8 cellular contexts compared by ENCODE assay signal in the genomic region with DNA sequence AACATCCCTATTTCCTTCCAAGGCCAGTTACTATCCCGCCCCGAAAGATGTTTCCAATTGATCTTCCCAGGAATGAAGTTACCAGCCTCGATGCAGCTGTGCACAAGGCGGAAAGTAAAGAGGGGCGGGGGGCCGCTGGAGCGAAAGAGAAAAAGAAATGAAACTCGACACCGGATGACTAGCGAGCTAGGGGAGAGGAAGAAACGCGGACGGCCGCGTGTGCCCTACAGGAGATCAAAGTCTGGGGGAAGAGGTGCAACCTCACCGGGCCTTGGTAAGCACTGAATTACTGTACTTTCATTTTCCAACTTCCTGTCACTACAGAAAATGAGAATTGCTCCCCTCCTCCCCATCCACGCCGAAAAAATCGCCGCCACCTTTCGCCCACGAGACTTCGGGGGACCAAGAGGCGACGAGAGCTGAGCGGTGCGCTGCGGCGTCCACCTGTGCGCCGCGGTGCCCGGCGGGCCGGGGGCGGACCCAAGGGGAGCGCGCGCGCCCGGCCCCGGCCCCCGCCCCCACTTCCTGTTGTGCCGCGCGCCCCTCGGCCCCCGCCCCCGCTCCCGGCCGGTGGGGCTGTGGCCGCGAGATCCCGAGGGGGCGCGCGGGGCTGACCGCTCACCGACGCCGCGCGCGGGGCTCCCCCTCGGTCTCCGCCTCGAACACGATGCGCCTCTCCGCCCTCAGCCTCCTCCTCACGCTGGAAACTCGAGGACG. TPM values are rescaled to one million over a fixed set of nuclear protein-coding genes. Genes with fewer than 3 reads are reported as not detected.
DNase-seq lines count a peak whose midpoint lies in the region; ATAC-seq and TF ChIP-seq lines count a peak whose summit lies in the region.

No MANE protein-coding gene starts in this region.

- ATAC-seq in GM18909 (IDR thresholded peaks at IDR 0.05; ENCODE audit: poor library complexity, unreplicated experiment), result peak; percentile 70
- ATAC-seq in HG03139 (IDR thresholded peaks at IDR 0.05; ENCODE audit: unreplicated experiment), result peak; percentile 50

- POLR2A ChIA-PET in AG04450 (lab: Yijun Ruan, JAX), result interaction anchor here (0.9 to 1.8 kb wide), 6 partner anchors 8 to 118 kb away, joined by 3 to 10 read pairs (median 4); no protein-coding TSS in a partner anchor

- intact Hi-C loops in spleen (cut with DNase I; ENCODE audit: low total_unique reads), result loop anchor here (5.0 kb wide), 2 partner anchors 39 to 104 kb away; no protein-coding TSS in a partner anchor

- H3K27me3 ChIP-seq in AG04450 (ENCODE audit: control insufficient read depth, insufficient read depth, low read length), result no peaks in the 10 kb centered on the region
- no peaks in the 10 kb centered on the region for H3K27me3 ChIP-seq in spleen (replicated peaks in 1 of 7)

- TF ChIP-seq POLR2A in spleen (IDR thresholded peaks at IDR 0.05), result no peak

- WGBS in spleen, 5 donors, result 0 to 1% (median 0%) methylated on average over 18 to 73 of the region's 73 CpGs

- DNase-seq in AG04450 (ENCODE audit: low read depth, low spot score) (peak; percentile 34), NCI-H2196 (lab: John Stamatoyannopoulos, UW; ENCODE audit: unreplicated experiment) (peak; percentile 78), T47D (ENCODE audit: low read depth in 1 of 2, low spot score in 1 of 2) (peak; percentile 49 to 85), iPS-NIHi7 (ENCODE audit: extremely low spot score) (peak; percentile 88), spleen (peak; percentile 94)

- H3K4me3 ChIP-seq in AG04450 (ENCODE audit: low read depth, low read length), result peak overlapping the region; percentile 79
- H3K4me3 ChIP-seq in spleen, result peak overlapping the region; percentile 48 to 81 (median 64)

- peak overlapping the region; percentile 97 for H3K27ac ChIP-seq in AG04450 (ENCODE audit: low read depth, low read length)
- H3K27ac ChIP-seq in VCaP, result peak overlapping the region; percentile 98
- H3K27ac ChIP-seq in spleen, result peak overlapping the region; percentile 84 to 99 (median 96)

- H3K9me3 ChIP-seq in AG04450 (ENCODE audit: control insufficient read depth, insufficient read depth, low read length) (no peaks in the 10 kb centered on the region; the same call in 1 of the 2 replicates), spleen (no peaks in the 10 kb centered on the region)

- TF ChIP-seq CTCF in AG04450 (IDR thresholded peaks at IDR 0.05; ENCODE audit: low read depth, low read length) (no peak), VCaP (conservative IDR thresholded peaks at IDR 0.05) (no peak), spleen (IDR thresholded peaks at IDR 0.05 in 8 of 11, conservative IDR thresholded peaks at IDR 0.05 in 3 of 11) (no peak)

- peaks cover 37 to 62% (median 54%) of the 10 kb centered on the region in 6 donors for H3K4me1 ChIP-seq in spleen

- peaks cover 0 to 15% (median 0%) of the 10 kb centered on the region in 6 donors for H3K36me3 ChIP-seq in spleen

- CTCF ChIA-PET in AG04450 (lab: Charles Lee), result interaction anchor here (1.7 to 5.2 kb wide), 6 partner anchors 8 to 145 kb away, joined by 6 to 100 read pairs (median 13); no protein-coding TSS in a partner anchor

- in situ Hi-C loops in T47D (cut with HindIII; ENCODE audit: low pct_unique_long_range_greater_than_20kb, low sequenced_read_pairs), result no loop called here

RNA-seq across cellular contexts. Expression of gene ELK4, which starts 0.6 kb away (rescaled TPM):
- polyA plus RNA-seq in AG04450 (2011; rRNA removed), result 8.3 and 8.6 TPM in 2 replicates
- 15.4 and 20.2 TPM in 2 replicates for polyA minus RNA-seq in AG04450 (2011; rRNA and poly(A)+ RNA removed)
- 100 to 1,000 TPM in 4 of 7 donors, 10 to 100 TPM in 3; 50.9 to 109 (median 102) TPM for total RNA-seq in spleen
- polyA plus RNA-seq in spleen, result 10 to 100 TPM in 1 of 3 donors, 1 to 10 TPM in 2; 8.5 to 12.5 (median 9.8) TPM

RNA-seq across cellular contexts. Expression of gene SLC45A3, which starts 49.1 kb away (rescaled TPM):
- polyA plus RNA-seq in AG04450 (2011; rRNA removed) (1.7 and 1.8 TPM in 2 replicates), spleen (10 to 100 TPM; 16.8 to 41.5 (median 36.0) TPM)
- 0.91 and 1.5 TPM in 2 replicates for polyA minus RNA-seq in AG04450 (2011; rRNA and poly(A)+ RNA removed)
- total RNA-seq in spleen, result 10 to 100 TPM; 22.8 to 43.7 (median 30.4) TPM

Comparison
In these comparisons a context has a peak if more than half of its experiments do, and no peak if none do; other contexts are left out.
1. Peak in every context shown above with its lines: DNase-seq, ATAC-seq, H3K4me3 ChIP-seq and H3K27ac ChIP-seq.
2. DNase-seq: peak in every context shown above with its lines; median percentile 94 in spleen; 88 in iPS-NIHi7; 78 in NCI-H2196; 67 in T47D; 34 in AG04450.